Comparison of ENCODE assay signal across 8 cellular contexts in the genomic region with DNA sequence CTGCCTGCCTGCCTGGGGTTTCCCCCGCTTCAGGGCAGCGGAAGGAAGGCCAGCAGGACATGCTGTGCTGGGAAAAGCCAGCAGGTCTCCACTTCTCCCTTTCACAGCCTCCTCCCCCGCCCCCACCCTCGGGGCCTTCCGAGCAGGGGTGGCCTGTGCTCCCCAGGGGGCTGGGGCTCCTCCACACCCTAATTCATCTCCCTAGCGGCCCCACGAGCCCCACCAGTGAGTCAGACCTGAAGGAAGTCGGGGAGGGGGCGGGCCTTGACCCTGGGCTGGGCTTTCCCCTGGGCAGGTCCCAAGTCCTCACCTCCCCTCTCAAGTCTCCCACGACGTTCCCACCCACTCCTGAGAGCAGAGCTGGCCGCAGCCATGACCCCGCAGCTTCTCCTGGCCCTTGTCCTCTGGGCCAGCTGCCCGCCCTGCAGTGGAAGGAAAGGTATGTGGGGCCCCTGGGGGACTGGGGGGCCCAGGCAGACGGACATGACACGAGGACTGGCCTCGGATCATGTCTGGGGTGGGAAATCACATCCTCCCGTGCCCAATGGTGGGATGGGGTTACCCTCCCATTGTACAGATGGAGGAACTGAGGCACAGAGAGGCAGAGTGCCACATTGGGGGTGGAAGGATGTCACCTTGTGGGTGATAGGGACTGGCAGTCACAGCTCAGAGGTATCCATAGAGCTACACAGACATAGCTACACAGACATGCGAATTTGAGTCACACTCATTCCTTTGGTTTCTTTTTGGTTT. TPM values are rescaled to one million over a fixed set of nuclear protein-coding genes. Genes with fewer than 3 reads are reported as not detected.
DNase-seq lines count a peak whose midpoint lies in the region; ATAC-seq and TF ChIP-seq lines count a peak whose summit lies in the region.

A gene (plus strand): TSS at position 345 of the 753 bp plus-strand sequence. CDS start 28 bp downstream, at position 373.

- H3K27ac ChIP-seq in ACC112 (ENCODE audit: low read depth, low read length): 0 out of 2 replicates have a peak within 1 kb of the TSS, but pooled peaks have one; percentile 0

- H3K36me3 ChIP-seq in ACC112 (ENCODE audit: insufficient read depth, low read length) (no peaks in the 10 kb centered on the region), BE2C (no peaks in the 10 kb centered on the region)

- H3K4me1 ChIP-seq in ACC112 (ENCODE audit: control insufficient read depth, insufficient read depth, low read length, unreplicated experiment) (peaks cover 12% of the 10 kb centered on the region), BE2C (no peaks in the 10 kb centered on the region)

- H3K9me3 ChIP-seq in BE2C: no peaks in the 10 kb centered on the region

- H3K4me1 Mint-ChIP-seq in activated CD4-positive, alpha-beta T cell treated with anti-CD3 and anti-CD28 coated beads, Interleukin-2, amount 10 ng/mL, durations not matched to agents 7 days and 5 days: peaks cover 2% of the 10 kb centered on the region

- peak; percentile 56 for ATAC-seq in GM18861 (IDR thresholded peaks at IDR 0.05; ENCODE audit: unreplicated experiment)
- ATAC-seq in HG03045 (IDR thresholded peaks at IDR 0.05; ENCODE audit: unreplicated experiment): peak; percentile 61
- peak; percentile 27 to 36 for ATAC-seq in left cardiac atrium

- no peak within 1 kb of the TSS for H3K4me3 Mint-ChIP-seq in activated CD4-positive, alpha-beta T cell treated with anti-CD3 and anti-CD28 coated beads, Interleukin-2, amount 10 ng/mL, durations not matched to agents 7 days and 5 days

- POLR2A ChIA-PET in activated CD4-positive, alpha-beta T cell treated with anti-CD3 and anti-CD28 coated beads, Interleukin-2, amount 10 ng/mL, durations not matched to agents 7 days and 5 days (lab: Charles Lee): no interaction called here

- TF ChIP-seq CTCF in BE2C (IDR thresholded peaks at IDR 0.05; ENCODE audit: low read depth, low read length): no peak

- H3K79me2 ChIP-seq in ACC112 (ENCODE audit: control insufficient read depth, insufficient read depth, low read length, unreplicated experiment): no peaks in the 10 kb centered on the region

- H2AFZ ChIP-seq in ACC112 (ENCODE audit: low read length, unreplicated experiment): no peak within 1 kb of the TSS

- peak within 1 kb of the TSS; percentile 31 for H3K27ac Mint-ChIP-seq in activated CD4-positive, alpha-beta T cell treated with anti-CD3 and anti-CD28 coated beads, Interleukin-2, amount 10 ng/mL, durations not matched to agents 7 days and 5 days

- no peaks in the 10 kb centered on the region for H3K36me3 Mint-ChIP-seq in activated CD4-positive, alpha-beta T cell treated with anti-CD3 and anti-CD28 coated beads, Interleukin-2, amount 10 ng/mL, durations not matched to agents 7 days and 5 days (ENCODE audit: low read depth)

- peaks cover 2% of the 10 kb centered on the region for H3K27me3 Mint-ChIP-seq in activated CD4-positive, alpha-beta T cell treated with anti-CD3 and anti-CD28 coated beads, Interleukin-2, amount 10 ng/mL, durations not matched to agents 7 days and 5 days

- H3K9me3 Mint-ChIP-seq in activated CD4-positive, alpha-beta T cell treated with anti-CD3 and anti-CD28 coated beads, Interleukin-2, amount 10 ng/mL, durations not matched to agents 7 days and 5 days: no peaks in the 10 kb centered on the region

- intact Hi-C loops in left cardiac atrium (cut with DNase I): no loop called here

- no peak for DNase-seq in activated CD4-positive, alpha-beta T cell treated with anti-CD3 and anti-CD28 coated beads, Interleukin-2, amount 10 ng/mL, durations not matched to agents 7 days and 5 days
- DNase-seq in left cardiac atrium: no peak
- peak in 2 of 3 experiments; percentile 2 to 68 for DNase-seq in stimulated activated CD4-positive, alpha-beta T cell treated with anti-CD3 and anti-CD28 coated beads, TNF-alpha, amount 100 ng/mL, for 24 hours (ENCODE audit: low read depth in 3 of 3)
- DNase-seq in NCI-H510A treated with DMSO at 0.1 percent for 48 hours (lab: John Stamatoyannopoulos, UW): no peak
- DNase-seq in BE2C: no peak

- no peaks in the 10 kb centered on the region for H3K27me3 ChIP-seq in ACC112 (ENCODE audit: insufficient read depth, low read length)
- H3K27me3 ChIP-seq in BE2C: no peaks in the 10 kb centered on the region

- H3K4me3 ChIP-seq in ACC112 (ENCODE audit: low read depth, low read length): 0 out of 2 replicates have a peak within 1 kb of the TSS, but pooled peaks have one; percentile 11
- no peak within 1 kb of the TSS for H3K4me3 ChIP-seq in BE2C (ENCODE audit: low read depth, low read length)

- CTCF ChIA-PET in activated CD4-positive, alpha-beta T cell treated with anti-CD3 and anti-CD28 coated beads, Interleukin-2, amount 10 ng/mL, durations not matched to agents 7 days and 5 days (lab: Charles Lee): interaction anchor here (0.8 to 1.1 kb wide), 2 partner anchors 76 to 242 kb away, joined by 3 to 4 read pairs; a partner anchor contains a TSS

RNA-seq across cellular contexts. Expression of the gene that starts here (rescaled TPM):
- total RNA-seq in activated CD4-positive, alpha-beta T cell treated with anti-CD3 and anti-CD28 coated beads, Interleukin-2, amount 10 ng/mL, durations not matched to agents 7 days and 5 days: 1 to 10 TPM in 1 of 2 experiments, under 1 TPM in 1; 0.27 to 1.2 TPM
- total RNA-seq in left cardiac atrium: 1 to 10 TPM; 1.2 TPM
- polyA plus RNA-seq in BE2C (2012; ENCODE audit: insufficient read depth, insufficient read length, low read depth): not detected

Comparison
In these comparisons a context has a peak if more than half of its experiments do, and no peak if none do; other contexts are left out.
1. DNase-seq: peak in stimulated activated CD4-positive, alpha-beta T cell treated with anti-CD3 and anti-CD28 coated beads, TNF-alpha, amount 100 ng/mL, for 24 hours (2 of 3); none in activated CD4-positive, alpha-beta T cell treated with anti-CD3 and anti-CD28 coated beads, Interleukin-2, amount 10 ng/mL, durations not matched to agents 7 days and 5 days (single experiment), left cardiac atrium (single experiment), NCI-H510A treated with DMSO at 0.1 percent for 48 hours (single experiment) and BE2C (single experiment).
2. Peak in every context shown above with its lines, with median percentiles within 50 percentile points of each other: ATAC-seq.